In the genomic region with DNA sequence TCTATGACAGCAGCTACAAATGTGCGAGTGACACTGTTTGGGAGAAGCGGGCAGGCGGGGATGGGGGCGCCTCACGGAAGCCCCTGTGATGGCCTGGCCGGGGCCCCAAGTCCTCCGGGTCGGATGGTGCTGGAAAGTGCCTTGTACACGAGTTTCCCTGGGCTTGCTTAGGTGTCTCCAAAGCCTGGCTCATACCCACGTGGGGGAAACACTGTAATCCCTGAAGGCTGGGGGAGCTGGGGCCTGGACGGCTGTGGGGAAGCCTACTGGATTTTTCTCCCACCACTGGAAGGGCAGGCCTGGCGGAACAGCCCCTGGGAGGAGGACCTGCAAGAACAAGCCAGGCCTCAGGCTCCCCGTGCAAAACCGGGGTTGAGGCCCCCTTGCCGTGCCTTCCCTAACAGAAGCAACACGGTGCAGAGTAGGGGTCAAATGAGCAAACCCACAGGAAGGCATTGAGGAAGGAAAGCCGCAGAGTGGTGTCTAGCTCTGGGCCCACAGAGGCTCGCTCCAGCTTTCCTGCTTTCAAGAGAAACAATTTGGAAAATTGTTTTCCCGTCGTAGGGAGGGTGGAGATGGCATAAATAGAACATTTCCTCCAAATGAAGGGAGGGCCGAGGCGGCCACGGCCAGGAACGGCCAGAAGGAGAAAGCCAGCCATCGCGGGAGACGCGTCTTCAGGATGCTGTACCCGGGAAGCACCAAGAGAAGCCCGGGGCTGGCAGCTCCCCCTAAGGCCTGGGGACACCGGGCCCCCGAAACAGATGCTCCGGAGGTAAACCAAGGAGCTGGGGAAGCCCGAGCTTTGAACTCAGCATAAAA, we compare ENCODE assay signal across 21 cellular contexts.
"Had no signal": no experiment of that assay in that cellular context is flagged by ENCODE, and none has a peak within 500 bp of the region (broad histone marks: within the 10 kb centered on the region; RNA-seq: fewer than 3 reads in every experiment).

No MANE protein-coding gene starts in this region.

- H3K4me1 Mint-ChIP-seq: stimulated activated memory B cell treated with anti-CD40 and anti-IgM and Interleukin-4, amounts not matched to agents 10 μg/mL and 1 μg/mL and 100 μg/mL, for 72 hours; stimulated activated naive CD8-positive, alpha-beta T cell treated with anti-CD3 and anti-CD28 coated beads, Interleukin-15, amount 100 ng/mL, for 72 hours had no signal

- H3K9ac ChIP-seq: parathyroid adenoma had no signal

- DNase-seq: effector CD8-positive, alpha-beta T cell; esophagus squamous epithelium; foreskin fibroblast; kidney; left colon; left ventricle myocardium superior; mesenchymal stem cell; midbrain; right lobe of liver; stimulated activated CD4-positive, alpha-beta T cell treated with anti-CD3 and anti-CD28 coated beads, Interleukin-4, amount 100 ng/mL, for 1 hour; stimulated activated naive CD8-positive, alpha-beta T cell treated with anti-CD3 and anti-CD28 coated beads, Interleukin-15, amount 100 ng/mL, for 72 hours; thyroid gland had no signal

- H3K4me1 ChIP-seq: gastroesophageal sphincter, parathyroid adenoma, prostate gland, right lobe of liver, thyroid gland had no signal

- FAIRE-seq: kidney, urothelium cell line had no signal

- ATAC-seq: gastroesophageal sphincter; left colon; left ventricle myocardium superior; natural killer cell treated with Interleukin-12 subunit alpha and Interleukin-12 subunit beta and Interleukin-15 and Interleukin-18, amount 100 ng/mL, for 72 hours; right lobe of liver; stimulated activated memory B cell treated with anti-CD40 and anti-IgM and Interleukin-4, amounts not matched to agents 10 μg/mL and 1 μg/mL and 100 μg/mL, for 72 hours; stimulated activated naive CD8-positive, alpha-beta T cell treated with anti-CD3 and anti-CD28 coated beads, Interleukin-15, amount 100 ng/mL, for 72 hours had no signal

- H3K9me3 ChIP-seq: esophagus squamous epithelium, gastroesophageal sphincter, prostate gland, right lobe of liver, thyroid gland had no signal

- H3K27me3 ChIP-seq: right lobe of liver, thyroid gland had no signal

- H3K36me3 Mint-ChIP-seq: natural killer cell treated with Interleukin-12 subunit alpha and Interleukin-12 subunit beta and Interleukin-15 and Interleukin-18, amount 100 ng/mL, for 72 hours; stimulated activated memory B cell treated with anti-CD40 and anti-IgM and Interleukin-4, amounts not matched to agents 10 μg/mL and 1 μg/mL and 100 μg/mL, for 72 hours; type B pancreatic cell had no signal

- H3K27ac ChIP-seq: coronary artery, esophagus squamous epithelium, gastroesophageal sphincter, parathyroid adenoma, prostate gland, right lobe of liver, thyroid gland had no signal

- H3K4me3 ChIP-seq: coronary artery, esophagus squamous epithelium, gastroesophageal sphincter, lung, prostate gland, right lobe of liver, thyroid gland had no signal

- H3K9me3 Mint-ChIP-seq: natural killer cell treated with Interleukin-12 subunit alpha and Interleukin-12 subunit beta and Interleukin-15 and Interleukin-18, amount 100 ng/mL, for 72 hours; stimulated activated memory B cell treated with anti-CD40 and anti-IgM and Interleukin-4, amounts not matched to agents 10 μg/mL and 1 μg/mL and 100 μg/mL, for 72 hours; stimulated activated naive CD8-positive, alpha-beta T cell treated with anti-CD3 and anti-CD28 coated beads, Interleukin-15, amount 100 ng/mL, for 72 hours; type B pancreatic cell had no signal

- H3K27ac Mint-ChIP-seq: natural killer cell treated with Interleukin-12 subunit alpha and Interleukin-12 subunit beta and Interleukin-15 and Interleukin-18, amount 100 ng/mL, for 72 hours; stimulated activated memory B cell treated with anti-CD40 and anti-IgM and Interleukin-4, amounts not matched to agents 10 μg/mL and 1 μg/mL and 100 μg/mL, for 72 hours; type B pancreatic cell had no signal

- H3K36me3 ChIP-seq: esophagus squamous epithelium, gastroesophageal sphincter, prostate gland, right lobe of liver, thyroid gland had no signal

- H3K79me2 ChIP-seq: parathyroid adenoma had no signal

- H3K4me3 Mint-ChIP-seq: natural killer cell treated with Interleukin-12 subunit alpha and Interleukin-12 subunit beta and Interleukin-15 and Interleukin-18, amount 100 ng/mL, for 72 hours; stimulated activated memory B cell treated with anti-CD40 and anti-IgM and Interleukin-4, amounts not matched to agents 10 μg/mL and 1 μg/mL and 100 μg/mL, for 72 hours; stimulated activated naive CD8-positive, alpha-beta T cell treated with anti-CD3 and anti-CD28 coated beads, Interleukin-15, amount 100 ng/mL, for 72 hours had no signal

- H2AFZ ChIP-seq: parathyroid adenoma had no signal
